9 cellular contexts compared by ENCODE assay signal in genomic region chr17:64599187-64599676, GRCh38.
A peak's percentile ranks its signal among the peaks of the same experiment; 100 is the strongest.
DNase-seq lines count a peak whose midpoint lies in the region; ATAC-seq and TF ChIP-seq lines count a peak whose summit lies in the region.
"Had no signal": no experiment of that assay in that cellular context is flagged by ENCODE, and none has a peak within 500 bp of the region (broad histone marks: within the 10 kb centered on the region; RNA-seq: fewer than 3 reads in every experiment).

No MANE protein-coding gene starts in this region.

- H3K27ac ChIP-seq in psoas muscle: no peak overlapping the region

- DNase-seq in GM19238 (ENCODE audit: insufficient read length, low spot score): peak; percentile 22
- peak; percentile 57 for DNase-seq in activated CD4-positive, alpha-beta T cell treated with anti-CD3 and anti-CD28 coated beads for 48 hours
- peak; percentile 22 for DNase-seq in iris pigment epithelial cell (ENCODE audit: low read depth)
- DNase-seq in stimulated activated naive CD4-positive, alpha-beta T cell (lab: John Stamatoyannopoulos, UW): peak; percentile 5 to 36 (median 20)
- no peak for DNase-seq in psoas muscle
- no peak for DNase-seq in NCI-H2029 treated with DMSO at 0.1 percent for 48 hours (lab: John Stamatoyannopoulos, UW)
- DNase-seq in hippocampal formation (lab: John Stamatoyannopoulos, UW): no peak
- DNase-seq: heart left ventricle had no signal

- no peaks in the 10 kb centered on the region for H3K9me3 ChIP-seq in psoas muscle
- H3K9me3 ChIP-seq: heart left ventricle had no signal

- H3K4me1 ChIP-seq in psoas muscle: no peaks in the 10 kb centered on the region

- ATAC-seq in HG03139 (IDR thresholded peaks at IDR 0.05; ENCODE audit: unreplicated experiment): peak; percentile 85
- ATAC-seq in psoas muscle: no peak

- TF ChIP-seq CTCF in psoas muscle (IDR thresholded peaks at IDR 0.05): no peak

- WGBS in psoas muscle, 3 donors: 78 to 84% (median 84%) methylated on average over 10 of the region's 10 CpGs

- intact Hi-C loops in psoas muscle (cut with DNase I): loop anchor here in 1 of 2 donors (10.0 kb wide), 1 partner anchor 46 kb away; no protein-coding TSS in a partner anchor

- H3K36me3 ChIP-seq in psoas muscle (ENCODE audit: insufficient read depth in 1 of 2, low read depth in 1 of 2): peaks cover 0 to 34% of the 10 kb centered on the region in 2 donors

- H3K27me3 ChIP-seq in psoas muscle (ENCODE audit: insufficient read depth in 3 of 3, low read length in 2 of 3): no peaks in the 10 kb centered on the region
- H3K27me3 ChIP-seq: heart left ventricle had no signal

- no peak overlapping the region for H3K4me3 ChIP-seq in psoas muscle
- H3K4me3 ChIP-seq: heart left ventricle had no signal

Comparison
In these comparisons a context has a peak if more than half of its experiments do, and no peak if none do; other contexts are left out.
1. DNase-seq: peak in GM19238 (single experiment), activated CD4-positive, alpha-beta T cell treated with anti-CD3 and anti-CD28 coated beads for 48 hours (single experiment), iris pigment epithelial cell (single experiment) and stimulated activated naive CD4-positive, alpha-beta T cell (6 of 6); none in psoas muscle (0 of 2), NCI-H2029 treated with DMSO at 0.1 percent for 48 hours (single experiment) and hippocampal formation (0 of 2).